35 cellular contexts compared by ENCODE assay signal in genomic region chr4:36079666-36080065, GRCh38.
"Had no signal": no experiment of that assay in that cellular context is flagged by ENCODE, and none has a peak within 500 bp of the region (broad histone marks: within the 10 kb centered on the region; RNA-seq: fewer than 3 reads in every experiment).

No MANE protein-coding gene starts in this region.

- H3K9me3 Mint-ChIP-seq: activated naive CD4-positive, alpha-beta T cell treated with anti-CD3 and anti-CD28 coated beads for 36 hours; activated naive CD4-positive, alpha-beta T cell treated with anti-CD3 and anti-CD28 coated beads, Interleukin-2, amount 10 ng/mL, durations not matched to agents 7 days and 5 days; activated naive CD4-positive, alpha-beta T cell treated with anti-CD3 and anti-CD28 coated beads, Interleukin-2, amount 50 U/mL, for 24 hours; activated naive CD4-positive, alpha-beta T cell treated with anti-CD3 and anti-CD28 coated beads, Interleukin-2, amount 50 U/mL, for 72 hours; activated naive CD8-positive, alpha-beta T cell treated with anti-CD3 and anti-CD28 coated beads for 36 hours; activated naive CD8-positive, alpha-beta T cell treated with anti-CD3 and anti-CD28 coated beads, Interleukin-2, amount 10 ng/mL, durations not matched to agents 7 days and 5 days; activated naive CD8-positive, alpha-beta T cell treated with anti-CD3 and anti-CD28 coated beads, Interleukin-2, amount 50 U/mL, for 24 hours; activated T-cell treated with anti-CD3 and anti-CD28 coated beads, Interleukin-2, amount 50 U/mL, for 4 hours; activated T-helper 1 cell treated with anti-CD3 and anti-CD28 coated beads, Interleukin-12 subunit alpha, Interleukin-12 subunit beta, Interleukin-2, Interleukin-4 antibody, amounts not matched to agents 30 ng/mL and 10 ng/mL and 1 ng/mL, durations not matched to agents 14 hours and 24 hours and 36 hours; activated T-helper 17 cell treated with anti-CD3 and anti-CD28 coated beads, Interleukin-2, amount 50 U/mL, for 72 hours; activated T-helper 2 cell treated with anti-CD3 and anti-CD28 coated beads, Interferon-gamma antibody, Interleukin-2, Interleukin-4, amounts not matched to agents 10 μg/mL and 5 μg/mL and 100 μg/mL, durations not matched to agents 14 hours and 24 hours and 36 hours; brain; central memory CD8-positive, alpha-beta T cell had no signal

- H3K27ac ChIP-seq: adrenal gland, ascending aorta, body of pancreas, brain microvascular endothelial cell, breast epithelium, cardiac muscle cell had no signal

- H3K36me3 Mint-ChIP-seq: brain had no signal

- H3K27me3 Mint-ChIP-seq: activated naive CD4-positive, alpha-beta T cell treated with anti-CD3 and anti-CD28 coated beads, Interleukin-2, amount 10 ng/mL, durations not matched to agents 7 days and 5 days; activated naive CD4-positive, alpha-beta T cell treated with anti-CD3 and anti-CD28 coated beads, Interleukin-2, amount 50 U/mL, for 24 hours; activated naive CD8-positive, alpha-beta T cell; activated naive CD8-positive, alpha-beta T cell treated with anti-CD3 and anti-CD28 coated beads for 36 hours; activated naive CD8-positive, alpha-beta T cell treated with anti-CD3 and anti-CD28 coated beads, Interleukin-2, amount 10 ng/mL, durations not matched to agents 7 days and 5 days; activated naive CD8-positive, alpha-beta T cell treated with anti-CD3 and anti-CD28 coated beads, Interleukin-2, amount 50 U/mL, for 24 hours; activated T-helper 17 cell treated with anti-CD3 and anti-CD28 coated beads, Interleukin-2, amount 50 U/mL, for 72 hours; brain; central memory CD8-positive, alpha-beta T cell had no signal

- H3K4me1 ChIP-seq: adrenal gland, ascending aorta, body of pancreas, breast epithelium had no signal

- H3K27me3 ChIP-seq: adrenal gland, ascending aorta, body of pancreas, brain microvascular endothelial cell, breast epithelium, cardiac muscle cell had no signal

- H3K4me3 Mint-ChIP-seq: activated naive CD4-positive, alpha-beta T cell treated with anti-CD3 and anti-CD28 coated beads for 36 hours; activated naive CD4-positive, alpha-beta T cell treated with anti-CD3 and anti-CD28 coated beads, Interleukin-2, amount 10 ng/mL, durations not matched to agents 7 days and 5 days; activated naive CD4-positive, alpha-beta T cell treated with anti-CD3 and anti-CD28 coated beads, Interleukin-2, amount 50 U/mL, for 24 hours; activated naive CD8-positive, alpha-beta T cell; activated naive CD8-positive, alpha-beta T cell treated with anti-CD3 and anti-CD28 coated beads for 36 hours; activated naive CD8-positive, alpha-beta T cell treated with anti-CD3 and anti-CD28 coated beads, Interleukin-2, amount 10 ng/mL, durations not matched to agents 7 days and 5 days; activated naive CD8-positive, alpha-beta T cell treated with anti-CD3 and anti-CD28 coated beads, Interleukin-2, amount 50 U/mL, for 24 hours; activated T-cell treated with anti-CD3 and anti-CD28 coated beads, Interleukin-2, amount 50 U/mL, for 4 hours; activated T-helper 1 cell treated with anti-CD3 and anti-CD28 coated beads, Interleukin-12 subunit alpha, Interleukin-12 subunit beta, Interleukin-2, Interleukin-4 antibody, amounts not matched to agents 30 ng/mL and 10 ng/mL and 1 ng/mL, durations not matched to agents 14 hours and 24 hours and 36 hours; activated T-helper 17 cell treated with anti-CD3 and anti-CD28 coated beads, Interleukin-2, amount 50 U/mL, for 72 hours; brain; central memory CD8-positive, alpha-beta T cell had no signal

- H3K27ac Mint-ChIP-seq: activated naive CD4-positive, alpha-beta T cell treated with anti-CD3 and anti-CD28 coated beads for 36 hours; activated naive CD4-positive, alpha-beta T cell treated with anti-CD3 and anti-CD28 coated beads, Interleukin-2, amount 10 ng/mL, durations not matched to agents 7 days and 5 days; activated naive CD4-positive, alpha-beta T cell treated with anti-CD3 and anti-CD28 coated beads, Interleukin-2, amount 50 U/mL, for 24 hours; activated naive CD8-positive, alpha-beta T cell; activated naive CD8-positive, alpha-beta T cell treated with anti-CD3 and anti-CD28 coated beads for 36 hours; activated naive CD8-positive, alpha-beta T cell treated with anti-CD3 and anti-CD28 coated beads, Interleukin-2, amount 10 ng/mL, durations not matched to agents 7 days and 5 days; activated naive CD8-positive, alpha-beta T cell treated with anti-CD3 and anti-CD28 coated beads, Interleukin-2, amount 50 U/mL, for 24 hours; activated T-helper 1 cell treated with anti-CD3 and anti-CD28 coated beads, Interleukin-12 subunit alpha, Interleukin-12 subunit beta, Interleukin-2, Interleukin-4 antibody, amounts not matched to agents 30 ng/mL and 10 ng/mL and 1 ng/mL, durations not matched to agents 14 hours and 24 hours and 36 hours; activated T-helper 17 cell treated with anti-CD3 and anti-CD28 coated beads, Interleukin-2, amount 50 U/mL, for 72 hours; activated T-helper 2 cell treated with anti-CD3 and anti-CD28 coated beads, Interferon-gamma antibody, Interleukin-2, Interleukin-4, amounts not matched to agents 10 μg/mL and 5 μg/mL and 100 μg/mL, durations not matched to agents 14 hours and 24 hours and 36 hours; brain had no signal

- DNase-seq: activated effector memory CD4-positive, alpha-beta T cell treated with anti-CD3 and anti-CD28 coated beads, Interleukin-2, amount 50 U/mL, for 16 hours; activated effector memory CD4-positive, alpha-beta T cell treated with Interleukin-2 at 50 U/mL for 16 hours; activated gamma-delta T cell; activated gamma-delta T cell treated with Interleukin-2 at 50 U/mL for 16 hours; activated naive CD4-positive, alpha-beta T cell; activated naive CD4-positive, alpha-beta T cell treated with anti-CD3 and anti-CD28 coated beads for 36 hours; activated naive CD4-positive, alpha-beta T cell treated with anti-CD3 and anti-CD28 coated beads, Interleukin-2, amount 10 ng/mL, durations not matched to agents 7 days and 5 days; activated naive CD4-positive, alpha-beta T cell treated with anti-CD3 and anti-CD28 coated beads, Interleukin-2, amount 50 U/mL, for 16 hours; activated naive CD4-positive, alpha-beta T cell treated with Interleukin-2 at 50 U/mL for 16 hours; activated naive CD8-positive, alpha-beta T cell treated with anti-CD3 and anti-CD28 coated beads for 36 hours; activated naive CD8-positive, alpha-beta T cell treated with anti-CD3 and anti-CD28 coated beads, Interleukin-2, amount 10 ng/mL, durations not matched to agents 7 days and 5 days; activated naive CD8-positive, alpha-beta T cell treated with anti-CD3 and anti-CD28 coated beads, Interleukin-2, amount 50 U/mL, for 24 hours; activated T-cell treated with anti-CD3 and anti-CD28 coated beads, Interleukin-2, amount 50 U/mL, for 1 hour; activated T-cell treated with anti-CD3 and anti-CD28 coated beads, Interleukin-2, amount 50 U/mL, for 4 hours; activated T-cell treated with anti-CD3 and anti-CD28 coated beads, Interleukin-2, amount 50 U/mL, for 48 hours; adrenal gland; amniotic stem cell; amygdala; anterior cingulate cortex; aorta; body of pancreas; brain microvascular endothelial cell; central memory CD4-positive, alpha-beta T cell; cerebellar nuclear complex had no signal

- H3K4me1 Mint-ChIP-seq: activated naive CD4-positive, alpha-beta T cell treated with anti-CD3 and anti-CD28 coated beads, Interleukin-2, amount 50 U/mL, for 24 hours; activated naive CD8-positive, alpha-beta T cell treated with anti-CD3 and anti-CD28 coated beads for 36 hours; activated naive CD8-positive, alpha-beta T cell treated with anti-CD3 and anti-CD28 coated beads, Interleukin-2, amount 10 ng/mL, durations not matched to agents 7 days and 5 days; activated naive CD8-positive, alpha-beta T cell treated with anti-CD3 and anti-CD28 coated beads, Interleukin-2, amount 50 U/mL, for 24 hours; activated T-helper 17 cell treated with anti-CD3 and anti-CD28 coated beads, Interleukin-2, amount 50 U/mL, for 72 hours; brain; central memory CD8-positive, alpha-beta T cell had no signal

- ATAC-seq: activated naive CD4-positive, alpha-beta T cell treated with anti-CD3 and anti-CD28 coated beads, Interleukin-2, amount 50 U/mL, for 72 hours; activated naive CD8-positive, alpha-beta T cell treated with anti-CD3 and anti-CD28 coated beads, Interleukin-2, amount 50 U/mL, for 24 hours; activated T-cell treated with anti-CD3 and anti-CD28 coated beads, Interleukin-2, amount 50 U/mL, for 4 hours; activated T-helper 17 cell treated with anti-CD3 and anti-CD28 coated beads, Interleukin-2, amount 50 U/mL, for 72 hours; body of pancreas had no signal

- H3K4me3 ChIP-seq: adrenal gland, ascending aorta, body of pancreas, breast epithelium, cardiac muscle cell had no signal

- H3K9me3 ChIP-seq: adrenal gland, ascending aorta, body of pancreas, breast epithelium had no signal

- H3K36me3 ChIP-seq: adrenal gland, ascending aorta, brain microvascular endothelial cell, breast epithelium, cardiac muscle cell had no signal
